Comparison of ENCODE assay signal across 29 cellular contexts in genomic region chr5:42750507-42750906, GRCh38. TPM values are rescaled to one million over a fixed set of nuclear protein-coding genes. Genes with fewer than 3 reads are reported as not detected.
"Had no signal": no experiment of that assay in that cellular context is flagged by ENCODE, and none has a peak within 500 bp of the region (broad histone marks: within the 10 kb centered on the region; RNA-seq: fewer than 3 reads in every experiment).

No MANE protein-coding gene starts in this region.

- H3K4me1 Mint-ChIP-seq: nephron; neural crest cell; stimulated activated naive B cell treated with anti-CD40 and anti-IgM and Interleukin-4, amounts not matched to agents 10 μg/mL and 1 μg/mL and 100 μg/mL, for 72 hours had no signal

- H3K4me3 ChIP-seq: left lung, lower lobe of right lung, pancreas, prostate gland, skin epidermis, stomach, testis, thyroid gland, transverse colon, upper lobe of left lung had no signal

- H3K36me3 ChIP-seq: left lung, lower lobe of right lung, pancreas, prostate gland, stomach, thyroid gland, transverse colon, upper lobe of left lung had no signal

- H3K4me1 ChIP-seq: left lung, lower lobe of right lung, pancreas, prostate gland, stomach, testis, thyroid gland, transverse colon, upper lobe of left lung had no signal

- H3K27me3 Mint-ChIP-seq: naive thymus-derived CD8-positive, alpha-beta T cell; stimulated activated naive B cell treated with anti-CD40 and anti-IgM and Interleukin-4, amounts not matched to agents 10 μg/mL and 1 μg/mL and 100 μg/mL, for 72 hours had no signal

- H3K36me3 Mint-ChIP-seq: immature natural killer cell; naive thymus-derived CD8-positive, alpha-beta T cell; stimulated activated naive B cell treated with anti-CD40 and anti-IgM and Interleukin-4, amounts not matched to agents 10 μg/mL and 1 μg/mL and 100 μg/mL, for 72 hours had no signal

- DNase-seq: hypothalamus; immature natural killer cell; kidney; left colon; left lung; lower lobe of right lung; mammary epithelial cell; mesenchymal stem cell; naive thymus-derived CD8-positive, alpha-beta T cell; nucleus accumbens; pancreas; posterior cingulate gyrus; retina; right cardiac atrium; stimulated activated CD4-positive, alpha-beta T cell treated with anti-CD3 and anti-CD28 coated beads, Interleukin-12 subunit alpha, Interleukin-12 subunit beta, amount 100 ng/mL, for 4 hours; stimulated activated CD4-positive, alpha-beta T cell treated with anti-CD3 and anti-CD28 coated beads, Interleukin-15, amount 100 ng/mL, for 24 hours; stimulated activated CD4-positive, alpha-beta T cell treated with anti-CD3 and anti-CD28 coated beads, Interleukin-2, amount 100 ng/mL, for 24 hours; stimulated activated CD4-positive, alpha-beta T cell treated with anti-CD3 and anti-CD28 coated beads, Interleukin-4, amount 100 ng/mL, for 1 hour; stimulated activated naive B cell treated with anti-CD40 and anti-IgM and Interleukin-4, amounts not matched to agents 10 μg/mL and 1 μg/mL and 100 μg/mL, for 72 hours; stimulated activated naive CD8-positive, alpha-beta T cell treated with anti-CD3 and anti-CD28 coated beads, Interleukin-15, Interleukin-2, amounts not matched to agents 100 U/mL and 50 U/mL, for 24 hours; testis; transverse colon had no signal

- H3K9me3 ChIP-seq: left lung, lower lobe of right lung, pancreas, prostate gland, stomach, testis, thyroid gland, transverse colon, upper lobe of left lung had no signal

- H3K9me3 Mint-ChIP-seq: immature natural killer cell; naive thymus-derived CD8-positive, alpha-beta T cell; nephron; neural crest cell; stimulated activated naive B cell treated with anti-CD40 and anti-IgM and Interleukin-4, amounts not matched to agents 10 μg/mL and 1 μg/mL and 100 μg/mL, for 72 hours had no signal

- H3K27ac Mint-ChIP-seq: immature natural killer cell; naive thymus-derived CD8-positive, alpha-beta T cell; nephron; stimulated activated naive B cell treated with anti-CD40 and anti-IgM and Interleukin-4, amounts not matched to agents 10 μg/mL and 1 μg/mL and 100 μg/mL, for 72 hours had no signal

- H3K4me3 Mint-ChIP-seq: immature natural killer cell; naive thymus-derived CD8-positive, alpha-beta T cell; nephron; neural crest cell; stimulated activated naive B cell treated with anti-CD40 and anti-IgM and Interleukin-4, amounts not matched to agents 10 μg/mL and 1 μg/mL and 100 μg/mL, for 72 hours had no signal

- H3K27ac ChIP-seq: left lung, lower lobe of right lung, pancreas, prostate gland, skin epidermis, stomach, testis, thyroid gland, transverse colon, upper lobe of left lung had no signal

- H3K27me3 ChIP-seq: left lung, pancreas, stomach, testis, thyroid gland, transverse colon, upper lobe of left lung had no signal

RNA-seq across cellular contexts. Expression of gene CCDC152, which starts 6.1 kb away (rescaled TPM):
- total RNA-seq: neural crest cell had no signal
